ENCODE assay signal across 18 cellular contexts in genomic region chr2:106117347-106117746, GRCh38.
"Had no signal": no experiment of that assay in that cellular context is flagged by ENCODE, and none has a peak within 500 bp of the region (broad histone marks: within the 10 kb centered on the region; RNA-seq: fewer than 3 reads in every experiment).

No MANE protein-coding gene starts in this region.

- H3K27me3 ChIP-seq: adrenal gland, breast epithelium, neutrophil, suprapubic skin, transverse colon, uterus had no signal

- H3K27ac ChIP-seq: adrenal gland, breast epithelium, neutrophil, parathyroid adenoma, suprapubic skin, transverse colon, uterus had no signal

- H3K9me3 ChIP-seq: adrenal gland, breast epithelium, neutrophil, suprapubic skin, transverse colon, uterus had no signal

- ATAC-seq: activated CD4-positive, CD25-positive, alpha-beta regulatory T cell treated with anti-CD3 and anti-CD28 coated beads, Interleukin-2, amount 50 U/mL, for 24 hours; activated naive CD4-positive, alpha-beta T cell treated with anti-CD3 and anti-CD28 coated beads, Interleukin-2, amount 50 U/mL, for 72 hours; activated T-cell treated with anti-CD3 and anti-CD28 coated beads, Interleukin-2, amount 50 U/mL, for 4 hours; natural killer cell treated with Interleukin-12 subunit alpha and Interleukin-12 subunit beta and Interleukin-15 and Interleukin-18, amount 100 ng/mL, for 72 hours; stimulated activated naive CD8-positive, alpha-beta T cell treated with anti-CD3 and anti-CD28 coated beads, Interleukin-15, Interleukin-2, amounts not matched to agents 100 U/mL and 50 U/mL, for 24 hours had no signal

- DNase-seq: activated CD4-positive, alpha-beta T cell treated with anti-CD3 and anti-CD28 coated beads, Interleukin-2, amount 10 ng/mL, durations not matched to agents 7 days and 5 days; activated CD8-positive, alpha-beta memory T cell treated with anti-CD3 and anti-CD28 coated beads, Interleukin-2, amount 50 U/mL, for 4 hours; activated gamma-delta T cell treated with Interleukin-2 at 50 U/mL for 16 hours; activated T-cell treated with anti-CD3 and anti-CD28 coated beads, Interleukin-2, amount 50 U/mL, for 4 hours; adrenal gland; hypothalamus; mesendoderm; stimulated activated CD4-positive, alpha-beta T cell treated with anti-CD3 and anti-CD28 coated beads, Interleukin-2, amount 100 ng/mL, for 24 hours; stimulated activated naive CD8-positive, alpha-beta T cell treated with anti-CD3 and anti-CD28 coated beads, Interleukin-15, Interleukin-2, amounts not matched to agents 100 U/mL and 50 U/mL, for 24 hours; transverse colon; uterus had no signal

- H3K36me3 ChIP-seq: breast epithelium, transverse colon, uterus had no signal

- H3K9ac ChIP-seq: parathyroid adenoma had no signal

- H3K4me1 ChIP-seq: adrenal gland, breast epithelium, transverse colon, uterus had no signal

- H3K4me3 ChIP-seq: adrenal gland, breast epithelium, suprapubic skin, transverse colon, uterus had no signal
